1 cellular context compared by ENCODE assay signal in the genomic region with DNA sequence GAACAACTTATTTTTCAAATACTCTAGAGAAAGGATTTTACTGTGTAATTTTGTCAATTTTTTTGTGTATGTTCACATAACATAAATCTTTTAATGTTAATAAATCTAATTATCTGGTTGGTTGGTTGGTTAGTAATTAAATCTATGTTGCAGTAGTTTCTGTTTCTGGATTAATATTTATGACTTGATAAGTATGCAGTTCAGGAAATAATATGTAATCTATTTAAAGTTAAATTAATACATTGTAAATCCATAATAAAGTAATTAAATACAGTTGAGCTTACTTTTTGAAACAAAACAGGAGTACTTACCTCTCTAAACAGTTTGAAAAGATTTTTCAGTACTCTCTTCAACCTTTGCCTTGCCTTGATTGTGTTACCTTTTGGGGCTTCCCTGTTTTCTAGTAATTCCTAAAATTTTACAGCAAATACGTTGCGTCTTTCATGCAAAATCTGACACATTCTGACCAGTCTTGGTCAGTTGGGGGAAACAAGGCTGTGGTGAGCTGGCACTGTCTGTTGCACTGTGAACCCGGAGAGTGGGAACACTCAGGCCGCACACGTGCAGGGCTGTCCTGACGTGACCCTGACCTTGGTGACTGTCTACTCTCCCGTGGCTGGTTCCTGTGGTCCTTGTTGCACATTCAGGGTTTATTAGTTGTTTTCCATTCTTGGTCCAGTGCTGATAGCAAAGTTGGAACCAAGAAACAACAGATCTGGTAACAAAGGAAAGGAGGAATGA.
TF ChIP-seq lines count a peak whose summit lies in the region.

No MANE protein-coding gene starts in this region.

TF ChIP-seq in HepG2, 621 proteins besides CTCF, POLR2A, EP300 and RAD21 (continued from another document and continues in another):
- TF ChIP-seq RCOR2 (CRISPR knock-in tag; IDR thresholded peaks at IDR 0.05) (0 out of 2 replicates have a peak, but pooled peaks have one; percentile 37), KMT2A (CRISPR knock-in tag; IDR thresholded peaks at IDR 0.05) (peak; percentile 69; the same call in 1 of the 2 replicates), TBX2 (CRISPR knock-in tag; IDR thresholded peaks at IDR 0.05; ENCODE audit: borderline replicate concordance) (peak; percentile 63), ZSCAN30 (CRISPR knock-in tag; IDR thresholded peaks at IDR 0.05) (no peak), SCMH1 (CRISPR knock-in tag; IDR thresholded peaks at IDR 0.05; ENCODE audit: borderline replicate concordance) (no peak), ZMYM4 (CRISPR knock-in tag; IDR thresholded peaks at IDR 0.05) (peak; percentile 72), JUND (CRISPR knock-in tag; IDR thresholded peaks at IDR 0.05) (no peak), LCORL (IDR thresholded peaks at IDR 0.05) (no peak), LCORL (CRISPR knock-in tag; IDR thresholded peaks at IDR 0.05) (no peak), MYNN (CRISPR knock-in tag; IDR thresholded peaks at IDR 0.05; ENCODE audit: low read depth) (no peak), HOXA3 (CRISPR knock-in tag; IDR thresholded peaks at IDR 0.05) (peak; percentile 71; the same call in 1 of the 2 replicates), ZMYM2 (CRISPR knock-in tag; IDR thresholded peaks at IDR 0.05) (no peak), FLYWCH1 (CRISPR knock-in tag; IDR thresholded peaks at IDR 0.05) (no peak), ZNF383 (CRISPR knock-in tag; IDR thresholded peaks at IDR 0.05; ENCODE audit: borderline replicate concordance) (no peak), MATR3 (CRISPR knock-in tag; IDR thresholded peaks at IDR 0.05) (no peak), ESRRA (CRISPR knock-in tag; IDR thresholded peaks at IDR 0.05; ENCODE audit: low read depth) (peak; percentile 67; the same call in 1 of the 2 replicates), ARHGAP35 (CRISPR knock-in tag; IDR thresholded peaks at IDR 0.05; ENCODE audit: borderline replicate concordance) (no peak), ZNF547 (CRISPR knock-in tag; IDR thresholded peaks at IDR 0.05) (no peak), PHF8 (CRISPR knock-in tag; IDR thresholded peaks at IDR 0.05) (peak; percentile 37; the same call in 1 of the 2 replicates), SOX13 (IDR thresholded peaks at IDR 0.05) (no peak), SOX13 (CRISPR knock-in tag; conservative IDR thresholded peaks at IDR 0.05 in 1 of 2, IDR thresholded peaks at IDR 0.05 in 1 of 2) (peak in 1 of 2 experiments; percentile 69; a peak in 2 of 4 replicates), PHF20 (CRISPR knock-in tag; IDR thresholded peaks at IDR 0.05) (no peak), ELF1 (CRISPR knock-in tag; IDR thresholded peaks at IDR 0.05) (0 out of 2 replicates have a peak, but pooled peaks have one; percentile 40), ADNP (CRISPR knock-in tag; IDR thresholded peaks at IDR 0.05) (no peak), ZNF331 (CRISPR knock-in tag; IDR thresholded peaks at IDR 0.05) (peak; percentile 77; the same call in 1 of the 2 replicates), ZNF33B (CRISPR knock-in tag; IDR thresholded peaks at IDR 0.05) (no peak), ZNF569 (CRISPR knock-in tag; IDR thresholded peaks at IDR 0.05; ENCODE audit: borderline replicate concordance) (no peak), SMAD3 (CRISPR knock-in tag; IDR thresholded peaks at IDR 0.05) (0 out of 2 replicates have a peak, but pooled peaks have one; percentile 53)
- TF ChIP-seq, protein P1, sequence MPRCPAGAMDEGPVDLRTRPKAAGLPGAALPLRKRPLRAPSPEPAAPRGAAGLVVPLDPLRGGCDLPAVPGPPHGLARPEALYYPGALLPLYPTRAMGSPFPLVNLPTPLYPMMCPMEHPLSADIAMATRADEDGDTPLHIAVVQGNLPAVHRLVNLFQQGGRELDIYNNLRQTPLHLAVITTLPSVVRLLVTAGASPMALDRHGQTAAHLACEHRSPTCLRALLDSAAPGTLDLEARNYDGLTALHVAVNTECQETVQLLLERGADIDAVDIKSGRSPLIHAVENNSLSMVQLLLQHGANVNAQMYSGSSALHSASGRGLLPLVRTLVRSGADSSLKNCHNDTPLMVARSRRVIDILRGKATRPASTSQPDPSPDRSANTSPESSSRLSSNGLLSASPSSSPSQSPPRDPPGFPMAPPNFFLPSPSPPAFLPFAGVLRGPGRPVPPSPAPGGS (CRISPR knock-in tag; IDR thresholded peaks at IDR 0.05) = no peak
- TF ChIP-seq, protein P2, sequence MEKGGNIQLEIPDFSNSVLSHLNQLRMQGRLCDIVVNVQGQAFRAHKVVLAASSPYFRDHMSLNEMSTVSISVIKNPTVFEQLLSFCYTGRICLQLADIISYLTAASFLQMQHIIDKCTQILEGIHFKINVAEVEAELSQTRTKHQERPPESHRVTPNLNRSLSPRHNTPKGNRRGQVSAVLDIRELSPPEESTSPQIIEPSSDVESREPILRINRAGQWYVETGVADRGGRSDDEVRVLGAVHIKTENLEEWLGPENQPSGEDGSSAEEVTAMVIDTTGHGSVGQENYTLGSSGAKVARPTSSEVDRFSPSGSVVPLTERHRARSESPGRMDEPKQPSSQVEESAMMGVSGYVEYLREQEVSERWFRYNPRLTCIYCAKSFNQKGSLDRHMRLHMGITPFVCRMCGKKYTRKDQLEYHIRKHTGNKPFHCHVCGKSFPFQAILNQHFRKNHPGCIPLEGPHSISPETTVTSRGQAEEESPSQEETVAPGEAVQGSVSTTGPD (CRISPR knock-in tag; IDR thresholded peaks at IDR 0.05) = no peak
- TF ChIP-seq, protein P3, sequence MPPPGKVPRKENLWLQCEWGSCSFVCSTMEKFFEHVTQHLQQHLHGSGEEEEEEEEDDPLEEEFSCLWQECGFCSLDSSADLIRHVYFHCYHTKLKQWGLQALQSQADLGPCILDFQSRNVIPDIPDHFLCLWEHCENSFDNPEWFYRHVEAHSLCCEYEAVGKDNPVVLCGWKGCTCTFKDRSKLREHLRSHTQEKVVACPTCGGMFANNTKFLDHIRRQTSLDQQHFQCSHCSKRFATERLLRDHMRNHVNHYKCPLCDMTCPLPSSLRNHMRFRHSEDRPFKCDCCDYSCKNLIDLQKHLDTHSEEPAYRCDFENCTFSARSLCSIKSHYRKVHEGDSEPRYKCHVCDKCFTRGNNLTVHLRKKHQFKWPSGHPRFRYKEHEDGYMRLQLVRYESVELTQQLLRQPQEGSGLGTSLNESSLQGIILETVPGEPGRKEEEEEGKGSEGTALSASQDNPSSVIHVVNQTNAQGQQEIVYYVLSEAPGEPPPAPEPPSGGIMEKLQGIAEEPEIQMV (CRISPR knock-in tag; IDR thresholded peaks at IDR 0.05; ENCODE audit: low read depth) = no peak
- TF ChIP-seq, protein P4, sequence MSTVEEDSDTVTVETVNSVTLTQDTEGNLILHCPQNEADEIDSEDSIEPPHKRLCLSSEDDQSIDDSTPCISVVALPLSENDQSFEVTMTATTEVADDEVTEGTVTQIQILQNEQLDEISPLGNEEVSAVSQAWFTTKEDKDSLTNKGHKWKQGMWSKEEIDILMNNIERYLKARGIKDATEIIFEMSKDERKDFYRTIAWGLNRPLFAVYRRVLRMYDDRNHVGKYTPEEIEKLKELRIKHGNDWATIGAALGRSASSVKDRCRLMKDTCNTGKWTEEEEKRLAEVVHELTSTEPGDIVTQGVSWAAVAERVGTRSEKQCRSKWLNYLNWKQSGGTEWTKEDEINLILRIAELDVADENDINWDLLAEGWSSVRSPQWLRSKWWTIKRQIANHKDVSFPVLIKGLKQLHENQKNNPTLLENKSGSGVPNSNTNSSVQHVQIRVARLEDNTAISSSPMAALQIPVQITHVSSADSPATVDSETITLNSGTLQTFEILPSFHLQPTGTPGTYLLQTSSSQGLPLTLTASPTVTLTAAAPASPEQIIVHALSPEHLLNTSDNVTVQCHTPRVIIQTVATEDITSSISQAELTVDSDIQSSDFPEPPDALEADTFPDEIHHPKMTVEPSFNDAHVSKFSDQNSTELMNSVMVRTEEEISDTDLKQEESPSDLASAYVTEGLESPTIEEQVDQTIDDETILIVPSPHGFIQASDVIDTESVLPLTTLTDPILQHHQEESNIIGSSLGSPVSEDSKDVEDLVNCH (CRISPR knock-in tag; IDR thresholded peaks at IDR 0.05) = no peak
- TF ChIP-seq, protein P5, sequence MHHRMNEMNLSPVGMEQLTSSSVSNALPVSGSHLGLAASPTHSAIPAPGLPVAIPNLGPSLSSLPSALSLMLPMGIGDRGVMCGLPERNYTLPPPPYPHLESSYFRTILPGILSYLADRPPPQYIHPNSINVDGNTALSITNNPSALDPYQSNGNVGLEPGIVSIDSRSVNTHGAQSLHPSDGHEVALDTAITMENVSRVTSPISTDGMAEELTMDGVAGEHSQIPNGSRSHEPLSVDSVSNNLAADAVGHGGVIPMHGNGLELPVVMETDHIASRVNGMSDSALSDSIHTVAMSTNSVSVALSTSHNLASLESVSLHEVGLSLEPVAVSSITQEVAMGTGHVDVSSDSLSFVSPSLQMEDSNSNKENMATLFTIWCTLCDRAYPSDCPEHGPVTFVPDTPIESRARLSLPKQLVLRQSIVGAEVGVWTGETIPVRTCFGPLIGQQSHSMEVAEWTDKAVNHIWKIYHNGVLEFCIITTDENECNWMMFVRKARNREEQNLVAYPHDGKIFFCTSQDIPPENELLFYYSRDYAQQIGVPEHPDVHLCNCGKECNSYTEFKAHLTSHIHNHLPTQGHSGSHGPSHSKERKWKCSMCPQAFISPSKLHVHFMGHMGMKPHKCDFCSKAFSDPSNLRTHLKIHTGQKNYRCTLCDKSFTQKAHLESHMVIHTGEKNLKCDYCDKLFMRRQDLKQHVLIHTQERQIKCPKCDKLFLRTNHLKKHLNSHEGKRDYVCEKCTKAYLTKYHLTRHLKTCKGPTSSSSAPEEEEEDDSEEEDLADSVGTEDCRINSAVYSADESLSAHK (CRISPR knock-in tag; IDR thresholded peaks at IDR 0.05; ENCODE audit: borderline replicate concordance) = no peak
- TF ChIP-seq, protein P6, sequence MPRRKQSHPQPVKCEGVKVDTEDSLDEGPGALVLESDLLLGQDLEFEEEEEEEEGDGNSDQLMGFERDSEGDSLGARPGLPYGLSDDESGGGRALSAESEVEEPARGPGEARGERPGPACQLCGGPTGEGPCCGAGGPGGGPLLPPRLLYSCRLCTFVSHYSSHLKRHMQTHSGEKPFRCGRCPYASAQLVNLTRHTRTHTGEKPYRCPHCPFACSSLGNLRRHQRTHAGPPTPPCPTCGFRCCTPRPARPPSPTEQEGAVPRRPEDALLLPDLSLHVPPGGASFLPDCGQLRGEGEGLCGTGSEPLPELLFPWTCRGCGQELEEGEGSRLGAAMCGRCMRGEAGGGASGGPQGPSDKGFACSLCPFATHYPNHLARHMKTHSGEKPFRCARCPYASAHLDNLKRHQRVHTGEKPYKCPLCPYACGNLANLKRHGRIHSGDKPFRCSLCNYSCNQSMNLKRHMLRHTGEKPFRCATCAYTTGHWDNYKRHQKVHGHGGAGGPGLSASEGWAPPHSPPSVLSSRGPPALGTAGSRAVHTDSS (CRISPR knock-in tag; conservative IDR thresholded peaks at IDR 0.05) = no peak
- TF ChIP-seq, protein P7, sequence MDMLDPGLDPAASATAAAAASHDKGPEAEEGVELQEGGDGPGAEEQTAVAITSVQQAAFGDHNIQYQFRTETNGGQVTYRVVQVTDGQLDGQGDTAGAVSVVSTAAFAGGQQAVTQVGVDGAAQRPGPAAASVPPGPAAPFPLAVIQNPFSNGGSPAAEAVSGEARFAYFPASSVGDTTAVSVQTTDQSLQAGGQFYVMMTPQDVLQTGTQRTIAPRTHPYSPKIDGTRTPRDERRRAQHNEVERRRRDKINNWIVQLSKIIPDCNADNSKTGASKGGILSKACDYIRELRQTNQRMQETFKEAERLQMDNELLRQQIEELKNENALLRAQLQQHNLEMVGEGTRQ (IDR thresholded peaks at IDR 0.05; ENCODE audit: low read depth, low read length) = peak; percentile 12; the same call in 1 of the 2 replicates
- TF ChIP-seq, protein P7 (CRISPR knock-in tag; IDR thresholded peaks at IDR 0.05; ENCODE audit: borderline replicate concordance) = no peak
- TF ChIP-seq, protein P8, sequence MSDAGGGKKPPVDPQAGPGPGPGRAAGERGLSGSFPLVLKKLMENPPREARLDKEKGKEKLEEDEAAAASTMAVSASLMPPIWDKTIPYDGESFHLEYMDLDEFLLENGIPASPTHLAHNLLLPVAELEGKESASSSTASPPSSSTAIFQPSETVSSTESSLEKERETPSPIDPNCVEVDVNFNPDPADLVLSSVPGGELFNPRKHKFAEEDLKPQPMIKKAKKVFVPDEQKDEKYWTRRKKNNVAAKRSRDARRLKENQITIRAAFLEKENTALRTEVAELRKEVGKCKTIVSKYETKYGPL (CRISPR knock-in tag; IDR thresholded peaks at IDR 0.05) = no peak
- TF ChIP-seq, protein P9, sequence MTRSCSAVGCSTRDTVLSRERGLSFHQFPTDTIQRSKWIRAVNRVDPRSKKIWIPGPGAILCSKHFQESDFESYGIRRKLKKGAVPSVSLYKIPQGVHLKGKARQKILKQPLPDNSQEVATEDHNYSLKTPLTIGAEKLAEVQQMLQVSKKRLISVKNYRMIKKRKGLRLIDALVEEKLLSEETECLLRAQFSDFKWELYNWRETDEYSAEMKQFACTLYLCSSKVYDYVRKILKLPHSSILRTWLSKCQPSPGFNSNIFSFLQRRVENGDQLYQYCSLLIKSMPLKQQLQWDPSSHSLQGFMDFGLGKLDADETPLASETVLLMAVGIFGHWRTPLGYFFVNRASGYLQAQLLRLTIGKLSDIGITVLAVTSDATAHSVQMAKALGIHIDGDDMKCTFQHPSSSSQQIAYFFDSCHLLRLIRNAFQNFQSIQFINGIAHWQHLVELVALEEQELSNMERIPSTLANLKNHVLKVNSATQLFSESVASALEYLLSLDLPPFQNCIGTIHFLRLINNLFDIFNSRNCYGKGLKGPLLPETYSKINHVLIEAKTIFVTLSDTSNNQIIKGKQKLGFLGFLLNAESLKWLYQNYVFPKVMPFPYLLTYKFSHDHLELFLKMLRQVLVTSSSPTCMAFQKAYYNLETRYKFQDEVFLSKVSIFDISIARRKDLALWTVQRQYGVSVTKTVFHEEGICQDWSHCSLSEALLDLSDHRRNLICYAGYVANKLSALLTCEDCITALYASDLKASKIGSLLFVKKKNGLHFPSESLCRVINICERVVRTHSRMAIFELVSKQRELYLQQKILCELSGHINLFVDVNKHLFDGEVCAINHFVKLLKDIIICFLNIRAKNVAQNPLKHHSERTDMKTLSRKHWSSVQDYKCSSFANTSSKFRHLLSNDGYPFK (CRISPR knock-in tag; IDR thresholded peaks at IDR 0.05; ENCODE audit: borderline replicate concordance) = no peak
